9 cellular contexts compared by ENCODE assay signal in genomic region chr6:42777126-42777822, GRCh38. TPM values are rescaled to one million over a fixed set of nuclear protein-coding genes. Genes with fewer than 3 reads are reported as not detected.
DNase-seq lines count a peak whose midpoint lies in the region; ATAC-seq and TF ChIP-seq lines count a peak whose summit lies in the region.
"Had no signal": no experiment of that assay in that cellular context is flagged by ENCODE, and none has a peak within 500 bp of the region (broad histone marks: within the 10 kb centered on the region; RNA-seq: fewer than 3 reads in every experiment).

No MANE protein-coding gene starts in this region.

- H3K36me3 ChIP-seq in Panc1 (ENCODE audit: control insufficient read depth, insufficient read depth, low read length) (no peaks in the 10 kb centered on the region; the same call in 1 of the 2 replicates), transverse colon (no peaks in the 10 kb centered on the region), right atrium auricular region (no peaks in the 10 kb centered on the region)
- H3K36me3 ChIP-seq: lower lobe of right lung had no signal

- H3K4me3 ChIP-seq in Panc1 (ENCODE audit: low read depth in 2 of 2, low read length in 2 of 2) (no peak overlapping the region), fibroblast of mammary gland (ENCODE audit: control insufficient read depth, low read depth, low read length) (no peak overlapping the region), transverse colon (no peak overlapping the region), right atrium auricular region (no peak overlapping the region)
- H3K4me3 ChIP-seq: lower lobe of right lung had no signal

- H3K27me3 Mint-ChIP-seq in activated naive CD4-positive, alpha-beta T cell treated with anti-CD3 and anti-CD28 coated beads, Interleukin-2, amount 50 U/mL, for 24 hours: no peaks in the 10 kb centered on the region

- H3K36me3 Mint-ChIP-seq in activated naive CD4-positive, alpha-beta T cell treated with anti-CD3 and anti-CD28 coated beads, Interleukin-2, amount 50 U/mL, for 24 hours: no peaks in the 10 kb centered on the region

- no TSS peak for BruUV-seq in Panc1 (replicated peaks; lab: Mats Ljungman, UMichigan)

- peaks cover 5% of the 10 kb centered on the region for H3K9me3 Mint-ChIP-seq in activated naive CD4-positive, alpha-beta T cell treated with anti-CD3 and anti-CD28 coated beads, Interleukin-2, amount 50 U/mL, for 24 hours

- POLR2A ChIA-PET in Panc1 (lab: Charles Lee): no interaction called here

- TF ChIP-seq EP300 in transverse colon (IDR thresholded peaks at IDR 0.05; ENCODE audit: low read depth): no peak

- CTCF ChIA-PET in Panc1 (lab: Charles Lee): no interaction called here

- in situ Hi-C loops in Panc1 (cut with HindIII; ENCODE audit: low pct_unique_long_range_greater_than_20kb, low sequenced_read_pairs) (no loop called here), transverse colon (cut with MboI; ENCODE audit: low pct_ligation_motif_present in 1 of 4, low pct_unique_long_range_greater_than_20kb in 1 of 4, low sequenced_read_pairs in 3 of 4) (no loop called here)

- H3K27me3 ChIP-seq in Panc1 (ENCODE audit: control insufficient read depth, insufficient read depth, low read length): no peaks in the 10 kb centered on the region
- H3K27me3 ChIP-seq in transverse colon: no peaks in the 10 kb centered on the region
- no peaks in the 10 kb centered on the region for H3K27me3 ChIP-seq in right atrium auricular region

- whole genome bisulfite sequencing in transverse colon (ENCODE audit: low coverage in 1 of 2), 2 donors: 44 to 64% methylated on average over 1 to 2 of the region's 2 CpGs

- H3K27ac ChIP-seq in Panc1 (ENCODE audit: low read length): peak overlapping the region; percentile 10; the same call in 1 of the 2 replicates
- peak overlapping the region; percentile 38 to 75 (median 70) for H3K27ac ChIP-seq in transverse colon
- H3K27ac ChIP-seq in right atrium auricular region: no peak overlapping the region
- H3K27ac ChIP-seq: lower lobe of right lung had no signal

- peak overlapping the region; percentile 24 for H3K4me3 Mint-ChIP-seq in activated naive CD4-positive, alpha-beta T cell treated with anti-CD3 and anti-CD28 coated beads, Interleukin-2, amount 50 U/mL, for 24 hours

- peak overlapping the region; percentile 83 for H3K27ac Mint-ChIP-seq in activated naive CD4-positive, alpha-beta T cell treated with anti-CD3 and anti-CD28 coated beads, Interleukin-2, amount 50 U/mL, for 24 hours

- H3K4me1 Mint-ChIP-seq in activated naive CD4-positive, alpha-beta T cell treated with anti-CD3 and anti-CD28 coated beads, Interleukin-2, amount 50 U/mL, for 24 hours: peaks cover 72% of the 10 kb centered on the region

- intact Hi-C loops in Panc1 (cut with micrococcal nuclease; ENCODE audit: unreplicated experiment): no loop called here
- intact Hi-C loops in transverse colon (cut with DNase I; ENCODE audit: low total_unique reads): no loop called here

- H3K4me1 ChIP-seq in Panc1 (ENCODE audit: control insufficient read depth, insufficient read depth, low read length): peaks cover 16% of the 10 kb centered on the region
- H3K4me1 ChIP-seq in transverse colon: peaks cover 22 to 72% (median 44%) of the 10 kb centered on the region in 4 donors
- no peaks in the 10 kb centered on the region for H3K4me1 ChIP-seq in right atrium auricular region

- no peak for ATAC-seq in Panc1
- ATAC-seq: lower lobe of right lung had no signal

- H3K9me3 ChIP-seq in Panc1 (ENCODE audit: control insufficient read depth, insufficient read depth, low read depth, low read length) (no peaks in the 10 kb centered on the region), transverse colon (no peaks in the 10 kb centered on the region), right atrium auricular region (no peaks in the 10 kb centered on the region)
- H3K9me3 ChIP-seq: lower lobe of right lung had no signal

- TF ChIP-seq CTCF in Panc1 (IDR thresholded peaks at IDR 0.05): no peak
- no peak for TF ChIP-seq CTCF in fibroblast of mammary gland (conservative IDR thresholded peaks at IDR 0.05; ENCODE audit: control insufficient read depth, insufficient read depth, low read depth, low read length)
- TF ChIP-seq CTCF in transverse colon (IDR thresholded peaks at IDR 0.05): no peak
- no peak for TF ChIP-seq CTCF in right atrium auricular region (IDR thresholded peaks at IDR 0.05)

- TF ChIP-seq POLR2A in transverse colon (IDR thresholded peaks at IDR 0.05): no peak

- no peak for DNase-seq in activated naive CD4-positive, alpha-beta T cell treated with Interleukin-2 at 50 U/mL for 16 hours
- DNase-seq in Panc1 (ENCODE audit: low read depth, low spot score) (no peak), fibroblast of mammary gland (ENCODE audit: low read depth) (peak; percentile 30), transverse colon (no peak), right atrium auricular region (ENCODE audit: low spot score) (no peak), Ammon's horn (ENCODE audit: low spot score) (no peak)
- DNase-seq in effector CD4-positive, alpha-beta T cell: no peak
- DNase-seq: lower lobe of right lung had no signal

RNA-seq across cellular contexts. Expression of gene BICRAL, which starts 4.6 kb away (rescaled TPM):
- total RNA-seq in Panc1 (2021; ENCODE audit: unreplicated experiment) (12.9 TPM), transverse colon (10 to 100 TPM; 14.7 to 34.8 (median 21.5) TPM), right atrium auricular region (10 to 100 TPM in 1 of 2 donors, 1 to 10 TPM in 1; 9.6 to 14.1 TPM)
- 6.6 TPM for polyA plus RNA-seq in Panc1 (2012; ENCODE audit: insufficient read length)

RNA-seq across cellular contexts. Expression of gene TBCC, which starts 31.4 kb away (rescaled TPM):
- 25.7 TPM for total RNA-seq in Panc1 (2021; ENCODE audit: unreplicated experiment)
- polyA plus RNA-seq in Panc1 (2012; ENCODE audit: insufficient read length): 20.6 TPM
- total RNA-seq in transverse colon: 10 to 100 TPM in 3 of 4 donors, 1 to 10 TPM in 1; 5.2 to 43.3 (median 27.3) TPM
- total RNA-seq in right atrium auricular region: 10 to 100 TPM; 18.8 to 21.4 TPM

RNA-seq across cellular contexts. Expression of gene PRPH2, which starts 54.9 kb away (rescaled TPM):
- total RNA-seq in Panc1 (2021; ENCODE audit: unreplicated experiment) (not detected), transverse colon (1 to 10 TPM in 1 of 4 donors, under 1 TPM in 2, not detected in 1; 0.27 to 1.1 (median 0.32) TPM), right atrium auricular region (1 to 10 TPM in 1 of 2 donors, under 1 TPM in 1; 0.90 to 1.1 TPM)
- not detected for polyA plus RNA-seq in Panc1 (2012; ENCODE audit: insufficient read length)

Comparison
In these comparisons a context has a peak if more than half of its experiments do, and no peak if none do; other contexts are left out.
1. H3K27ac ChIP-seq: peak in Panc1 (single experiment) and transverse colon (4 of 4); none in right atrium auricular region (0 of 2).